ENCODE assay signal across 8 cellular contexts in genomic region chr1:156456625-156457465, GRCh38.
DNase-seq lines count a peak whose midpoint lies in the region; ATAC-seq and FAIRE-seq lines count a peak whose summit lies in the region.

No MANE protein-coding gene starts in this region.

- peak; percentile 98 for DNase-seq in COR-L47 (lab: John Stamatoyannopoulos, UW)
- peak; percentile 97 for DNase-seq in HTR-8/SVneo (ENCODE audit: insufficient read length, low spot score)
- DNase-seq in NOMO-1 (lab: John Stamatoyannopoulos, UW; ENCODE audit: unreplicated experiment in 2 of 2) = peak; percentile 95 to 98
- DNase-seq in activated CD8-positive, alpha-beta memory T cell treated with anti-CD3 and anti-CD28 coated beads for 48 hours (ENCODE audit: low read depth in 2 of 3, low spot score in 2 of 3) = peak; percentile 83 to 91 (median 90)
- peak; percentile 92 to 95 (median 95) for DNase-seq in effector memory CD8-positive, alpha-beta T cell
- peak; percentile 99 for DNase-seq in medulla oblongata (ENCODE audit: extremely low spot score)
- DNase-seq in stimulated activated CD4-positive, alpha-beta T cell treated with anti-CD3 and anti-CD28 coated beads, TNF-alpha, amount 100 ng/mL, for 48 hours (ENCODE audit: low read depth in 3 of 3) = peak; percentile 96 to 97 (median 97)

- peak overlapping the region; percentile 99 for H3K27ac Mint-ChIP-seq in effector memory CD8-positive, alpha-beta T cell

- no peaks in the 10 kb centered on the region for H3K9me3 Mint-ChIP-seq in effector memory CD8-positive, alpha-beta T cell

- H3K27me3 Mint-ChIP-seq in effector memory CD8-positive, alpha-beta T cell = no peaks in the 10 kb centered on the region

- ATAC-seq in GM21367 (IDR thresholded peaks at IDR 0.05; ENCODE audit: unreplicated experiment) = peak; percentile 80
- ATAC-seq in effector memory CD8-positive, alpha-beta T cell (replicated peaks) = peak; percentile 83

- peaks cover 33% of the 10 kb centered on the region for H3K36me3 Mint-ChIP-seq in effector memory CD8-positive, alpha-beta T cell (ENCODE audit: insufficient read depth)

- peaks cover 10 to 11% of the 10 kb centered on the region in 2 donors for H3K4me1 Mint-ChIP-seq in effector memory CD8-positive, alpha-beta T cell (ENCODE audit: low read depth in 2 of 2)

- peak overlapping the region; percentile 96 for H3K4me3 Mint-ChIP-seq in effector memory CD8-positive, alpha-beta T cell

- FAIRE-seq in HTR-8/SVneo (lab: Jason Lieb, UNC) = no peak

Comparison
In these comparisons a context has a peak if more than half of its experiments do, and no peak if none do; other contexts are left out.
1. Peak in every context shown above with its lines: DNase-seq and ATAC-seq.